21 cellular contexts compared by ENCODE assay signal in the genomic region with DNA sequence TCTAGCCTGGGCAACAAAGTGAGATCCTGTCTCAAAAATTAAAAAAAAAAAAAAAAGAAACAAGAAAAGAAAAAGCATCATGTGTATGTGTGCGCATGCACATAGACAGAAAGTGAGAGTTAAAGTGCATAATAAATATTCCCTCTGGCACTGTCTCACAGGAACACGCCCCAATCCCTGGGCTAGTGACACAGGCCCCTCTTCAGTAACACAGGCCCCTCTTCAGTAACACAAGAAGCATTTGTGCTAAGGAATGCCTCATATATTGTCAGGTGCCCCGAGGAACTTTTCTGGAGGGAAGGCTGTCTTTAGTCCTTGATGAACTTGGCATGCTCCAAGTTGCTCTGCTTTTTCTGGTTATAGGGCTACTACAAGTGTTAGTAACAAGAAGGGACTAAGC.
"Had no signal": no experiment of that assay in that cellular context is flagged by ENCODE, and none has a peak within 500 bp of the region (broad histone marks: within the 10 kb centered on the region; RNA-seq: fewer than 3 reads in every experiment).

No MANE protein-coding gene starts in this region.

- H3K27ac ChIP-seq: epithelial cell of prostate, foreskin keratinocyte, lower lobe of right lung, right atrium auricular region, testis, upper lobe of left lung had no signal

- H3K9me3 Mint-ChIP-seq: immature natural killer cell; naive thymus-derived CD8-positive, alpha-beta T cell; nephron progenitor cell; stimulated activated memory B cell treated with anti-CD40 and anti-IgM and Interleukin-4, amounts not matched to agents 10 μg/mL and 1 μg/mL and 100 μg/mL, for 72 hours had no signal

- H3K36me3 Mint-ChIP-seq: immature natural killer cell; naive thymus-derived CD8-positive, alpha-beta T cell; stimulated activated memory B cell treated with anti-CD40 and anti-IgM and Interleukin-4, amounts not matched to agents 10 μg/mL and 1 μg/mL and 100 μg/mL, for 72 hours had no signal

- H3K27ac Mint-ChIP-seq: immature natural killer cell; naive thymus-derived CD8-positive, alpha-beta T cell; nephron progenitor cell; stimulated activated memory B cell treated with anti-CD40 and anti-IgM and Interleukin-4, amounts not matched to agents 10 μg/mL and 1 μg/mL and 100 μg/mL, for 72 hours had no signal

- H3K4me1 Mint-ChIP-seq: immature natural killer cell; naive thymus-derived CD8-positive, alpha-beta T cell; stimulated activated memory B cell treated with anti-CD40 and anti-IgM and Interleukin-4, amounts not matched to agents 10 μg/mL and 1 μg/mL and 100 μg/mL, for 72 hours had no signal

- ATAC-seq: esophagus mucosa; foreskin keratinocyte; naive thymus-derived CD8-positive, alpha-beta T cell; stimulated activated memory B cell treated with anti-CD40 and anti-IgM and Interleukin-4, amounts not matched to agents 10 μg/mL and 1 μg/mL and 100 μg/mL, for 72 hours; stimulated activated naive CD8-positive, alpha-beta T cell treated with anti-CD3 and anti-CD28 coated beads, Interleukin-15, Interleukin-2, amounts not matched to agents 100 U/mL and 50 U/mL, for 24 hours had no signal

- H3K9me3 ChIP-seq: lower lobe of right lung, prostate gland, right atrium auricular region, testis, tibial artery, upper lobe of left lung had no signal

- DNase-seq: cortex of kidney; foreskin keratinocyte; hypothalamus; immature natural killer cell; left ventricle myocardium superior; lower lobe of right lung; naive thymus-derived CD8-positive, alpha-beta T cell; nephron progenitor cell; nucleus accumbens; stimulated activated CD4-positive, alpha-beta T cell treated with anti-CD3 and anti-CD28 coated beads, Interleukin-2, amount 100 ng/mL, for 24 hours; stimulated activated CD4-positive, alpha-beta T cell treated with anti-CD3 and anti-CD28 coated beads, Interleukin-4, amount 100 ng/mL, for 4 hours; stimulated activated naive CD8-positive, alpha-beta T cell treated with anti-CD3 and anti-CD28 coated beads, Interleukin-15, Interleukin-2, amounts not matched to agents 100 U/mL and 50 U/mL, for 24 hours; substantia nigra; testis; upper lobe of left lung had no signal

- H3K27me3 ChIP-seq: foreskin keratinocyte, right atrium auricular region, testis, tibial artery, upper lobe of left lung had no signal

- H3K4me3 Mint-ChIP-seq: immature natural killer cell; naive thymus-derived CD8-positive, alpha-beta T cell; nephron progenitor cell; stimulated activated memory B cell treated with anti-CD40 and anti-IgM and Interleukin-4, amounts not matched to agents 10 μg/mL and 1 μg/mL and 100 μg/mL, for 72 hours had no signal

- H3K4me1 ChIP-seq: lower lobe of right lung had no signal

- H3K4me3 ChIP-seq: lower lobe of right lung, prostate gland, right atrium auricular region, testis, tibial artery, upper lobe of left lung had no signal

- H3K36me3 ChIP-seq: lower lobe of right lung, prostate gland had no signal
